8 cellular contexts compared by ENCODE assay signal in the genomic region with DNA sequence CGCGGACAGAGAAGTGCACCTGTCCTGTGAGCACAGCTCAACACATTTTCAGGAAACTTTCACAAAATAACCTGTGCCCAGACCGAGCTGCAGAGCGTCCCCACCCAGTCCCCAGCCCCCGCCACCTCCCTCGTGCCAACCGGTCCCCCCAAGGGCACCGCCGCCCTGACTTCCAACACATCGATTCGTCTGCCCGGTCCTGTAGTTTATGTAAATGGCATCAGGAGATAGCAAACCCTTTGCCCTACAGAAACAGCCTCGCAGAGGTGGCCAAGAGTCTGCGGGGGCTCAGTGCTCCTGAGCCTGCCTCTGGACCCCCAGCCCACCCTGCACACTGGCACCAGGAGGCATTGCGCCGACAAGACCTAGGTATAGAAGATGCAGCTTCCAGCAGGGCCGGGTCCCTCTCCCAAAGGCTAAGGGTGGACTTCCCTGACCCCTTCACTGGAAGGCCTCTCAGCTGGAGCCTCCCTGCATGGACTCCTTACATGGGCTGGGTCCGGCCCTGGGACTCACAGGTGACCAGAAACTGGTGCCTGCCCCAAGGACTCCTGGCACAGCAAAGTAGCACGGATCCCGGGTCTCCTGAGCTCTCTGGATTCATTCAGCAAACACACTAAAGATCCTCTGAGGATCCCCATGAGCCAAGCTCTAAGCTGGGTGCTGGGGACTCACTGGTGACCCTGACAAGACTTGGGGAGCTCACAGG. TPM values are rescaled to one million over a fixed set of nuclear protein-coding genes. Genes with fewer than 3 reads are reported as not detected.
A peak's percentile ranks its signal among the peaks of the same experiment; 100 is the strongest.
DNase-seq lines count a peak whose midpoint lies in the region; ATAC-seq and TF ChIP-seq lines count a peak whose summit lies in the region.

No MANE protein-coding gene starts in this region.

- no peak for TF ChIP-seq CTCF in DND-41 (IDR thresholded peaks at IDR 0.05; ENCODE audit: borderline replicate concordance, extremely low read depth, low read length, poor library complexity, severe bottlenecking)
- no peak for TF ChIP-seq CTCF in RWPE1 (conservative IDR thresholded peaks at IDR 0.05; ENCODE audit: low read depth)

- H3K9ac ChIP-seq in DND-41 (ENCODE audit: low read depth, low read length) (peak overlapping the region; percentile 54), trophoblast cell (ENCODE audit: low read length) (no peak overlapping the region)

- H3K79me1 ChIP-seq in trophoblast cell (ENCODE audit: low read length) = peaks cover 13% of the 10 kb centered on the region

- H2BK5ac ChIP-seq in trophoblast cell (ENCODE audit: low read depth, low read length, poor library complexity) = no peak overlapping the region

- ATAC-seq in DND-41 (ENCODE audit: insufficient read depth, low read depth) = no peak

- H4K91ac ChIP-seq in trophoblast cell (ENCODE audit: low read depth, low read length) = no peak overlapping the region

- no peak overlapping the region for H2BK120ac ChIP-seq in trophoblast cell (ENCODE audit: insufficient read depth, low read length, poor library complexity)

- 0 out of 2 replicates have a peak, but pooled peaks cover 2% of the 10 kb centered on the region for H4K20me1 ChIP-seq in DND-41 (ENCODE audit: insufficient read depth, low read length)

- H2BK12ac ChIP-seq in trophoblast cell (ENCODE audit: low read length) = no peak overlapping the region

- 32 to 36% methylated on average over 20 of the region's 20 CpGs for WGBS in esophagus, 2 donors
- no CpG with 5 or more reads among the region's 20 CpGs for whole genome bisulfite sequencing in trophoblast cell (ENCODE audit: extremely low coverage, insufficient coverage, insufficient read length)

- H4K8ac ChIP-seq in trophoblast cell (ENCODE audit: low read depth, low read length) = no peak overlapping the region

- H3K4me3 ChIP-seq in DND-41 (ENCODE audit: low read depth in 1 of 2, low read length in 2 of 2) (peak overlapping the region; percentile 32 to 72; a peak in 3 of 4 replicates), esophagus (ENCODE audit: low read depth in 1 of 2, low read length in 2 of 2) (peak overlapping the region; percentile 48 to 60), trophoblast cell (ENCODE audit: low read depth, low read length) (no peak overlapping the region)

- POLR2A ChIA-PET in RWPE1 (lab: Yijun Ruan, JAX; ENCODE audit: low non-redundant PET) = no interaction called here

- H3K9me3 ChIP-seq in DND-41 (ENCODE audit: insufficient read depth, low read length, severe bottlenecking) (no peaks in the 10 kb centered on the region), esophagus (ENCODE audit: control insufficient read depth in 2 of 2, insufficient read depth in 1 of 2, low read depth in 1 of 2, low read length in 1 of 2) (no peaks in the 10 kb centered on the region), trophoblast cell (ENCODE audit: insufficient read depth, low read depth, low read length) (no peaks in the 10 kb centered on the region)

- H3K14ac ChIP-seq in trophoblast cell (ENCODE audit: low read length) = no peak overlapping the region

- H3K4me1 ChIP-seq in DND-41 (ENCODE audit: insufficient read depth, low read length) = peaks cover 22% of the 10 kb centered on the region
- H3K4me1 ChIP-seq in esophagus (ENCODE audit: control insufficient read depth in 2 of 2, insufficient read depth in 2 of 2, low read length in 1 of 2) = peaks cover 0 to 2% of the 10 kb centered on the region in 2 donors
- peaks cover 20 to 34% of the 10 kb centered on the region in 2 experiments for H3K4me1 ChIP-seq in trophoblast cell (ENCODE audit: control insufficient read depth in 1 of 2, insufficient read depth in 2 of 2, low read length in 2 of 2)

- H4K12ac ChIP-seq in trophoblast cell (ENCODE audit: low read depth, low read length) = no peak overlapping the region

- no peak overlapping the region for H3K4ac ChIP-seq in trophoblast cell (ENCODE audit: low read depth, low read length)

- no peak overlapping the region for H2AK5ac ChIP-seq in trophoblast cell (ENCODE audit: low read length)

- no peak overlapping the region for H3K23ac ChIP-seq in trophoblast cell (ENCODE audit: low read length)

- H3K36me3 ChIP-seq in DND-41 (ENCODE audit: insufficient read depth, low read length) (no peaks in the 10 kb centered on the region), esophagus (ENCODE audit: control insufficient read depth in 2 of 2, insufficient read depth in 2 of 2, low read length in 1 of 2) (no peaks in the 10 kb centered on the region), trophoblast cell (ENCODE audit: control insufficient read depth in 1 of 2, insufficient read depth in 2 of 2, low read length in 2 of 2) (peaks cover 0 to 8% of the 10 kb centered on the region in 2 experiments)

- H3K27ac ChIP-seq in DND-41 (ENCODE audit: low read length) = no peak overlapping the region
- H3K27ac ChIP-seq in RWPE1 = peak overlapping the region; percentile 100
- H3K27ac ChIP-seq in esophagus (ENCODE audit: low read depth in 2 of 2, low read length in 1 of 2) = no peak overlapping the region
- H3K27ac ChIP-seq in trophoblast cell (ENCODE audit: low read depth, low read length) = no peak overlapping the region

- peak overlapping the region; percentile 100 for H3K4me2 ChIP-seq in DND-41 (ENCODE audit: insufficient read depth, low read length)
- H3K4me2 ChIP-seq in trophoblast cell (ENCODE audit: low read length) = peak overlapping the region; percentile 93

- CTCF ChIA-PET in RWPE1 (lab: Yijun Ruan, JAX) = interaction anchor here (0.9 to 2.9 kb wide), 3 partner anchors 8 to 61 kb away, joined by 5 to 11 read pairs (median 7); no protein-coding TSS in a partner anchor

- H3K18ac ChIP-seq in trophoblast cell (ENCODE audit: low read length) = no peak overlapping the region

- H3K79me2 ChIP-seq in DND-41 (ENCODE audit: insufficient read depth, low read length) (no peaks in the 10 kb centered on the region), trophoblast cell (ENCODE audit: control insufficient read depth, insufficient read depth, low read length, poor library complexity) (peaks cover 6% of the 10 kb centered on the region)

- no peak for DNase-seq in DND-41
- no peak for DNase-seq in RWPE1 (ENCODE audit: low spot score)
- DNase-seq in trophoblast cell = no peak
- DNase-seq in SIG-M5 treated with dmso at 0.1 percent for 504 hours (lab: John Stamatoyannopoulos, UW; ENCODE audit: unreplicated experiment) = no peak
- DNase-seq in T-helper 9 cell = no peak
- no peak for DNase-seq in NOMO-1 treated with DMSO at 0.1 percent for 48 hours (lab: John Stamatoyannopoulos, UW; ENCODE audit: unreplicated experiment)
- DNase-seq in cerebellar cortex (ENCODE audit: low spot score) = no peak

- H2AFZ ChIP-seq in DND-41 (ENCODE audit: low read depth, low read length) = peak overlapping the region; percentile 68
- peak overlapping the region; percentile 7 for H2AFZ ChIP-seq in trophoblast cell (ENCODE audit: insufficient read depth, low read length, poor library complexity)

- peaks cover 11% of the 10 kb centered on the region for H3K27me3 ChIP-seq in DND-41 (ENCODE audit: insufficient read depth, low read length, poor library complexity)
- no peaks in the 10 kb centered on the region for H3K27me3 ChIP-seq in esophagus (ENCODE audit: control insufficient read depth in 1 of 2, insufficient read depth in 2 of 2, low read length in 2 of 2)
- no peaks in the 10 kb centered on the region for H3K27me3 ChIP-seq in trophoblast cell (ENCODE audit: insufficient read depth, low read length)

RNA-seq across cellular contexts. Expression of a gene that starts 6.6 kb away (rescaled TPM):
- polyA plus RNA-seq in esophagus = 10 to 100 TPM; 18.5 to 28.0 TPM
- polyA plus RNA-seq in trophoblast cell (2013) = 31.1 and 31.3 TPM in 2 replicates

RNA-seq across cellular contexts. Expression of a gene that starts 32.0 kb away (rescaled TPM):
- 10 to 100 TPM; 23.9 to 53.9 TPM for polyA plus RNA-seq in esophagus
- polyA plus RNA-seq in trophoblast cell (2013) = 22.6 and 23.0 TPM in 2 replicates

RNA-seq across cellular contexts. Expression of a gene that starts 56.3 kb away (rescaled TPM):
- 1 to 10 TPM; 3.8 to 5.7 TPM for polyA plus RNA-seq in esophagus
- polyA plus RNA-seq in trophoblast cell (2013) = 12.2 and 12.5 TPM in 2 replicates

RNA-seq across cellular contexts. Expression of a gene that starts 57.1 kb away (rescaled TPM):
- under 1 TPM; 0.02 to 0.04 TPM for polyA plus RNA-seq in esophagus
- polyA plus RNA-seq in trophoblast cell (2013) = not detected in 2 replicates
